13 cellular contexts compared by ENCODE assay signal in genomic region chr4:108049406-108049805, GRCh38. TPM values are rescaled to one million over a fixed set of nuclear protein-coding genes. Genes with fewer than 3 reads are reported as not detected.
DNase-seq lines count a peak whose midpoint lies in the region; ATAC-seq and TF ChIP-seq lines count a peak whose summit lies in the region.
"Had no signal": no experiment of that assay in that cellular context is flagged by ENCODE, and none has a peak within 500 bp of the region (broad histone marks: within the 10 kb centered on the region; RNA-seq: fewer than 3 reads in every experiment).

No MANE protein-coding gene starts in this region.

- H3K79me2 ChIP-seq in OCI-LY7 (ENCODE audit: insufficient read depth, low read depth, low read length): peaks cover 20% of the 10 kb centered on the region; the same call in 1 of the 2 replicates

- H3K4me3 Mint-ChIP-seq in CD8-positive, alpha-beta memory T cell: peak overlapping the region; percentile 40 to 96 (median 87)

- H4K20me1 ChIP-seq in OCI-LY7 (ENCODE audit: insufficient read depth, low read length): no peaks in the 10 kb centered on the region

- H3K36me3 Mint-ChIP-seq in CD8-positive, alpha-beta memory T cell: peaks cover 0 to 44% (median 15%) of the 10 kb centered on the region in 3 donors
- peaks cover 28 to 82% of the 10 kb centered on the region in 2 donors for H3K36me3 Mint-ChIP-seq in activated naive CD4-positive, alpha-beta T cell treated with anti-CD3 and anti-CD28 coated beads, Interleukin-2, amount 50 U/mL, for 72 hours

- TF ChIP-seq CTCF in OCI-LY7 (conservative IDR thresholded peaks at IDR 0.05; ENCODE audit: low read length): no peak
- no peak for TF ChIP-seq CTCF in spleen (IDR thresholded peaks at IDR 0.05 in 8 of 11, conservative IDR thresholded peaks at IDR 0.05 in 3 of 11)

- H3K4me3 ChIP-seq in CD8-positive, alpha-beta memory T cell (ENCODE audit: low read length): peak overlapping the region; percentile 49
- no peak overlapping the region for H3K4me3 ChIP-seq in OCI-LY7 (ENCODE audit: low read depth, low read length, poor library complexity, severe bottlenecking)
- peak overlapping the region in 5 of 8 donors; percentile 7 to 50 (median 11) for H3K4me3 ChIP-seq in spleen
- H3K4me3 ChIP-seq: psoas muscle had no signal

- H3K9me3 Mint-ChIP-seq in CD8-positive, alpha-beta memory T cell: no peaks in the 10 kb centered on the region
- H3K9me3 Mint-ChIP-seq in activated naive CD4-positive, alpha-beta T cell treated with anti-CD3 and anti-CD28 coated beads, Interleukin-2, amount 50 U/mL, for 72 hours: no peaks in the 10 kb centered on the region

- H3K27ac ChIP-seq in CD8-positive, alpha-beta memory T cell (ENCODE audit: low read depth, low read length): no peak overlapping the region
- H3K27ac ChIP-seq in OCI-LY7 (ENCODE audit: low read depth, low read length, poor library complexity, severe bottlenecking) (peak overlapping the region; percentile 19), spleen (peak overlapping the region in 2 of 8 donors; percentile 6 to 26)
- H3K27ac ChIP-seq: C4-2B, psoas muscle had no signal

- no peaks in the 10 kb centered on the region for H3K9me2 ChIP-seq in OCI-LY7 (ENCODE audit: insufficient read depth, low read length)

- CTCF ChIA-PET in CD8-positive, alpha-beta memory T cell (lab: Charles Lee): no interaction called here
- CTCF ChIA-PET in OCI-LY7 (lab: Charles Lee; ENCODE audit: unreplicated experiment): no interaction called here

- DNase-seq in CD8-positive, alpha-beta memory T cell: peak in 2 of 5 donors; percentile 31 to 66
- DNase-seq in OCI-LY7 (ENCODE audit: low spot score) (no peak), spleen (no peak), activated gamma-delta T cell (lab: John Stamatoyannopoulos, UW) (no peak), islet precursor cell (no peak), NK-92 (lab: John Stamatoyannopoulos, UW; ENCODE audit: unreplicated experiment) (no peak)
- DNase-seq in activated naive CD4-positive, alpha-beta T cell treated with anti-CD3 and anti-CD28 coated beads, Interleukin-2, amount 50 U/mL, for 72 hours (ENCODE audit: low spot score in 2 of 2): no peak
- DNase-seq: GDM1, kidney, NCI-H2029, NCI-H774, psoas muscle had no signal

- H3K27me3 ChIP-seq in CD8-positive, alpha-beta memory T cell (ENCODE audit: insufficient read depth, low read length, poor library complexity, severe bottlenecking): no peaks in the 10 kb centered on the region
- H3K27me3 ChIP-seq in spleen (replicated peaks in 1 of 7): no peaks in the 10 kb centered on the region

- intact Hi-C loops in OCI-LY7 (cut with micrococcal nuclease; ENCODE audit: unreplicated experiment) (no loop called here), spleen (cut with DNase I; ENCODE audit: low total_unique reads) (no loop called here)

- no peak overlapping the region for H2AFZ ChIP-seq in OCI-LY7 (ENCODE audit: low read length)

- WGBS in spleen, 5 donors: 51 to 75% (median 66%) methylated on average over 5 of the region's 5 CpGs

- H3K27me3 Mint-ChIP-seq in CD8-positive, alpha-beta memory T cell: peaks cover 0 to 2% of the 10 kb centered on the region in 2 donors

- peak overlapping the region; percentile 70 to 94 (median 88) for H3K27ac Mint-ChIP-seq in CD8-positive, alpha-beta memory T cell
- H3K27ac Mint-ChIP-seq in activated naive CD4-positive, alpha-beta T cell treated with anti-CD3 and anti-CD28 coated beads, Interleukin-2, amount 50 U/mL, for 72 hours: peak overlapping the region; percentile 93 to 99

- peaks cover 29% of the 10 kb centered on the region for H3K36me3 ChIP-seq in CD8-positive, alpha-beta memory T cell (ENCODE audit: insufficient read depth, low read length)
- H3K36me3 ChIP-seq in OCI-LY7 (ENCODE audit: insufficient read depth, low read length): peaks cover 93% of the 10 kb centered on the region
- H3K36me3 ChIP-seq in spleen: no peaks in the 10 kb centered on the region

- POLR2A ChIA-PET in CD8-positive, alpha-beta memory T cell (lab: Charles Lee): no interaction called here
- POLR2A ChIA-PET in OCI-LY7 (lab: Charles Lee): interaction anchor here (0.6 kb wide), 1 partner anchor 88 kb away, joined by 3 read pairs; no protein-coding TSS in a partner anchor

- no peaks in the 10 kb centered on the region for H3K9me3 ChIP-seq in CD8-positive, alpha-beta memory T cell (ENCODE audit: low read length)
- H3K9me3 ChIP-seq in OCI-LY7 (ENCODE audit: low read length) (no peaks in the 10 kb centered on the region), spleen (no peaks in the 10 kb centered on the region)
- H3K9me3 ChIP-seq: psoas muscle had no signal

- peak; percentile 21 to 54 for ATAC-seq in activated naive CD4-positive, alpha-beta T cell treated with anti-CD3 and anti-CD28 coated beads, Interleukin-2, amount 50 U/mL, for 72 hours
- ATAC-seq: psoas muscle had no signal

- TF ChIP-seq POLR2A in spleen (IDR thresholded peaks at IDR 0.05): no peak

- H3K4me2 ChIP-seq in OCI-LY7 (ENCODE audit: low read length): no peak overlapping the region

- peaks cover 42 to 66% (median 58%) of the 10 kb centered on the region in 3 donors for H3K4me1 Mint-ChIP-seq in CD8-positive, alpha-beta memory T cell

- no TSS peak for BruUV-seq in OCI-LY7 (replicated peaks; lab: Mats Ljungman, UMichigan)

- peaks cover 63% of the 10 kb centered on the region for H3K4me1 ChIP-seq in CD8-positive, alpha-beta memory T cell (ENCODE audit: insufficient read depth, low read length)
- H3K4me1 ChIP-seq in OCI-LY7 (ENCODE audit: insufficient read depth, low read length, poor library complexity, severe bottlenecking) (peaks cover 41% of the 10 kb centered on the region), spleen (peaks cover 0 to 13% (median 0%) of the 10 kb centered on the region in 6 donors)

RNA-seq across cellular contexts. Expression of gene HADH, which starts 59.7 kb away (rescaled TPM):
- total RNA-seq in CD8-positive, alpha-beta memory T cell: 10 to 100 TPM; 38.5 to 40.9 TPM
- polyA plus RNA-seq in CD8-positive, alpha-beta memory T cell: 33.6 TPM
- total RNA-seq in OCI-LY7 (2014; rRNA removed; shearing (Covaris generic)): 31.2 and 32.3 TPM in 2 replicates
- total RNA-seq in OCI-LY7 (2022) (78.7 and 87.8 TPM in 2 replicates), spleen (10 to 100 TPM; 24.4 to 39.9 (median 27.6) TPM)
- total RNA-seq in activated naive CD4-positive, alpha-beta T cell treated with anti-CD3 and anti-CD28 coated beads, Interleukin-2, amount 50 U/mL, for 72 hours: 10 to 100 TPM; 44.0 to 48.1 TPM
- 10 to 100 TPM; 30.3 to 31.5 (median 31.3) TPM for polyA plus RNA-seq in spleen
